In genomic region chr14:68709007-68709406, GRCh38 we compare ENCODE assay signal across 26 cellular contexts.
"Had no signal": no experiment of that assay in that cellular context is flagged by ENCODE, and none has a peak within 500 bp of the region (broad histone marks: within the 10 kb centered on the region; RNA-seq: fewer than 3 reads in every experiment).

No MANE protein-coding gene starts in this region.

- H3K27me3 ChIP-seq: adrenal gland, SJSA1 had no signal

- H3K4me3 ChIP-seq: adrenal gland, SJSA1 had no signal

- DNase-seq: activated B cell treated with CpG ODN at 0.5 μM for 24 hours; activated CD4-positive, alpha-beta T cell treated with anti-CD3 and anti-CD28 coated beads for 1 hour; activated CD4-positive, alpha-beta T cell treated with anti-CD3 and anti-CD28 coated beads, Interleukin-2, amount 10 ng/mL, durations not matched to agents 24 days and 14 days; activated CD4-positive, alpha-beta T cell treated with anti-CD3 and anti-CD28 coated beads, Interleukin-2, amount 50 U/mL, for 48 hours; activated naive CD4-positive, alpha-beta T cell treated with anti-CD3 and anti-CD28 coated beads, Interleukin-2, amount 50 U/mL, for 16 hours; activated naive CD8-positive, alpha-beta T cell treated with anti-CD3 and anti-CD28 coated beads, Interleukin-2, amount 10 ng/mL, durations not matched to agents 7 days and 5 days; activated T-cell treated with anti-CD3 and anti-CD28 coated beads for 4 hours; activated T-cell treated with anti-CD3 and anti-CD28 coated beads, Interleukin-2, amount 50 U/mL, for 48 hours; aorta; central memory CD4-positive, alpha-beta T cell; KG1; NCI-H1092; NCI-H1417; NCI-H1930; NCI-H2107; NCI-H510A treated with DMSO at 0.1 percent for 48 hours; NCI-H69; PC-3; SHP77; T-helper 9 cell had no signal

- H3K4me1 ChIP-seq: SJSA1 had no signal

- H3K36me3 ChIP-seq: adrenal gland, SJSA1 had no signal

- FAIRE-seq: bronchial epithelial cell, RCC 7860, TTC549 had no signal

- H3K9me3 ChIP-seq: adrenal gland, SJSA1 had no signal

- H3K27ac ChIP-seq: adrenal gland, SJSA1 had no signal

- ATAC-seq: activated T-helper 17 cell treated with anti-CD3 and anti-CD28 coated beads, Interleukin-2, amount 50 U/mL, for 72 hours; PC-3 had no signal
